ENCODE assay signal across 1 cellular context in genomic region chr1:42937141-42937696, GRCh38.
TF ChIP-seq lines count a peak whose summit lies in the region.

No MANE protein-coding gene starts in this region.

TF ChIP-seq in K562, 482 proteins besides CTCF, POLR2A, EP300 and RAD21 (continued from another document and continues in another):
- TF ChIP-seq PBX2 (CRISPR knock-in tag; IDR thresholded peaks at IDR 0.05; ENCODE audit: low read depth) (no peak), PBX2 (tag; conservative IDR thresholded peaks at IDR 0.05; ENCODE audit: low read depth) (peak; percentile 51), HSF4 (CRISPR knock-in tag; IDR thresholded peaks at IDR 0.05; ENCODE audit: borderline replicate concordance) (0 out of 2 replicates have a peak, but pooled peaks have one; percentile 18), GATA2 (CRISPR knock-in tag; IDR thresholded peaks at IDR 0.05) (peak; percentile 40; the same call in 1 of the 2 replicates), ZNF551 (CRISPR knock-in tag; IDR thresholded peaks at IDR 0.05) (no peak), HDAC2 (IDR thresholded peaks at IDR 0.05) (peak; percentile 23; the same call in 1 of the 2 replicates), MAFG (tag; conservative IDR thresholded peaks at IDR 0.05) (peak; percentile 36; the same call in 1 of the 2 replicates), STAG1 (CRISPR knock-in tag; IDR thresholded peaks at IDR 0.05; ENCODE audit: borderline replicate concordance) (no peak), ARID2 (IDR thresholded peaks at IDR 0.05) (no peak), RBM22 (IDR thresholded peaks at IDR 0.05; ENCODE audit: low read depth, low read length, poor library complexity, severe bottlenecking) (no peak), BRD9 (IDR thresholded peaks at IDR 0.05; ENCODE audit: low read depth, partially characterized antibody) (peak; percentile 54), ZBTB26 (CRISPR knock-in tag; IDR thresholded peaks at IDR 0.05) (no peak), DACH1 (IDR thresholded peaks at IDR 0.05; ENCODE audit: partially characterized antibody) (no peak), PKNOX1 (IDR thresholded peaks at IDR 0.05) (peak; percentile 61), SREBF2 (CRISPR knock-in tag; IDR thresholded peaks at IDR 0.05) (no peak), ZNF24 (IDR thresholded peaks at IDR 0.05) (no peak), ILK (tag; IDR thresholded peaks at IDR 0.05; ENCODE audit: borderline replicate concordance, low read depth) (no peak), TARDBP (IDR thresholded peaks at IDR 0.05) (no peak), TBP (optimal IDR thresholded peaks at IDR 0.05; ENCODE audit: low read depth, low read length) (no peak), ELF4 (CRISPR knock-in tag; IDR thresholded peaks at IDR 0.05) (peak; percentile 9; the same call in 1 of the 2 replicates), SMARCA5 (IDR thresholded peaks at IDR 0.05) (peak; percentile 26), ZNF79 (CRISPR knock-in tag; IDR thresholded peaks at IDR 0.05; ENCODE audit: low read depth) (no peak), KAT8 (IDR thresholded peaks at IDR 0.05; ENCODE audit: low read depth) (no peak), SRSF3 (IDR thresholded peaks at IDR 0.05; ENCODE audit: insufficient read depth, low read length) (no peak), ZNF436 (CRISPR knock-in tag; IDR thresholded peaks at IDR 0.05) (no peak), TAL1 (IDR thresholded peaks at IDR 0.05) (no peak), COPS2 (conservative IDR thresholded peaks at IDR 0.05) (no peak), ZNF263 (CRISPR knock-in tag; IDR thresholded peaks at IDR 0.05; ENCODE audit: borderline replicate concordance) (0 out of 2 replicates have a peak, but pooled peaks have one; percentile 36), TCF3 (CRISPR knock-in tag; IDR thresholded peaks at IDR 0.05) (no peak; the same call in 1 of the 2 replicates), E2F1 (CRISPR knock-in tag; IDR thresholded peaks at IDR 0.05) (no peak), RUNX1 (IDR thresholded peaks at IDR 0.05; ENCODE audit: low read depth) (no peak), WHSC1 (IDR thresholded peaks at IDR 0.05; ENCODE audit: low read length) (no peak), SMC3 (conservative IDR thresholded peaks at IDR 0.05; ENCODE audit: insufficient read depth, low read depth, low read length) (no peak), FOSL1 (tag; conservative IDR thresholded peaks at IDR 0.05) (no peak), ZNF408 (CRISPR knock-in tag; IDR thresholded peaks at IDR 0.05; ENCODE audit: low read depth) (no peak), BRD4 (IDR thresholded peaks at IDR 0.05) (no peak), ZFP36 (IDR thresholded peaks at IDR 0.05; ENCODE audit: low read depth, low read length, partially characterized antibody) (peak; percentile 76), ZNF583 (CRISPR knock-in tag; IDR thresholded peaks at IDR 0.05) (no peak), FOXO4 (CRISPR knock-in tag; IDR thresholded peaks at IDR 0.05) (0 out of 2 replicates have a peak, but pooled peaks have one; percentile 5), RBM25 (IDR thresholded peaks at IDR 0.05; ENCODE audit: low read depth, low read length, severe bottlenecking) (peak; percentile 89), NR4A1 (CRISPR knock-in tag; IDR thresholded peaks at IDR 0.05) (no peak), NR4A1 (tag; IDR thresholded peaks at IDR 0.05) (no peak), POLR3A (IDR thresholded peaks at IDR 0.05; ENCODE audit: borderline replicate concordance, extremely low read depth, insufficient read depth, insufficient read length) (no peak), ZNF316 (IDR thresholded peaks at IDR 0.05) (peak; percentile 29), YBX1 (IDR thresholded peaks at IDR 0.05) (no peak), BCOR (IDR thresholded peaks at IDR 0.05) (peak; percentile 87), U2AF1 (optimal IDR thresholded peaks at IDR 0.05; ENCODE audit: low read depth, low read length) (no peak), ZNF668 (CRISPR knock-in tag; IDR thresholded peaks at IDR 0.05) (0 out of 2 replicates have a peak, but pooled peaks have one; percentile 60), PPARD (CRISPR knock-in tag; IDR thresholded peaks at IDR 0.05) (no peak), NFE2 (IDR thresholded peaks at IDR 0.05; ENCODE audit: low read depth) (peak; percentile 52; the same call in 1 of the 2 replicates), EZH2 (IDR thresholded peaks at IDR 0.05; ENCODE audit: borderline replicate concordance, low read depth, low read length) (no peak), ZNF398 (CRISPR knock-in tag; IDR thresholded peaks at IDR 0.05) (no peak), RERE (CRISPR knock-in tag; IDR thresholded peaks at IDR 0.05; ENCODE audit: borderline replicate concordance) (0 out of 2 replicates have a peak, but pooled peaks have one; percentile 51), NR2C2 (CRISPR knock-in tag; IDR thresholded peaks at IDR 0.05) (0 out of 2 replicates have a peak, but pooled peaks have one; percentile 16), NR2C2 (tag; IDR thresholded peaks at IDR 0.05) (no peak), MTA1 (IDR thresholded peaks at IDR 0.05; ENCODE audit: borderline replicate concordance) (no peak), HDAC1 (IDR thresholded peaks at IDR 0.05) (no peak; a peak in 1 of 4 replicates), TFAP4 (CRISPR knock-in tag; IDR thresholded peaks at IDR 0.05; ENCODE audit: borderline replicate concordance) (no peak), PTBP1 (IDR thresholded peaks at IDR 0.05; ENCODE audit: low read depth, low read length) (0 out of 2 replicates have a peak, but pooled peaks have one; percentile 7), ZNF324 (CRISPR knock-in tag; IDR thresholded peaks at IDR 0.05) (0 out of 2 replicates have a peak, but pooled peaks have one; percentile 5), CBFA2T3 (IDR thresholded peaks at IDR 0.05) (no peak), TCF15 (CRISPR knock-in tag; IDR thresholded peaks at IDR 0.05) (no peak)
